ENCODE assay signal across 8 cellular contexts in genomic region chr4:89324671-89325070, GRCh38. TPM values are rescaled to one million over a fixed set of nuclear protein-coding genes. Genes with fewer than 3 reads are reported as not detected.
DNase-seq lines count a peak whose midpoint lies in the region; ATAC-seq, FAIRE-seq and TF ChIP-seq lines count a peak whose summit lies in the region.

No MANE protein-coding gene starts in this region.

- H3K4me1 ChIP-seq in smooth muscle cell (ENCODE audit: low read depth) = no peaks in the 10 kb centered on the region
- H3K4me1 ChIP-seq in thyroid gland = no peaks in the 10 kb centered on the region
- no peaks in the 10 kb centered on the region for H3K4me1 ChIP-seq in A673 (ENCODE audit: insufficient read depth, low read length, poor library complexity, severe bottlenecking)

- DNase-seq in A172 (ENCODE audit: low spot score) = peak; percentile 14
- no peak for DNase-seq in GM19239 (ENCODE audit: insufficient read length, low spot score)
- no peak for DNase-seq in activated naive CD8-positive, alpha-beta T cell treated with anti-CD3 and anti-CD28 coated beads, Interleukin-2, amount 50 U/mL, for 24 hours
- no peak for DNase-seq in smooth muscle cell (lab: John Stamatoyannopoulos, UW; ENCODE audit: unreplicated experiment)
- no peak for DNase-seq in thyroid gland
- no peak for DNase-seq in A673 (ENCODE audit: low spot score)
- DNase-seq in activated CD4-positive, alpha-beta T cell treated with anti-CD3 and anti-CD28 coated beads for 4 hours = no peak

- H3K27me3 Mint-ChIP-seq in activated naive CD8-positive, alpha-beta T cell treated with anti-CD3 and anti-CD28 coated beads, Interleukin-2, amount 50 U/mL, for 24 hours = no peaks in the 10 kb centered on the region

- H3K36me3 ChIP-seq in smooth muscle cell (ENCODE audit: low read depth) (no peaks in the 10 kb centered on the region), thyroid gland (no peaks in the 10 kb centered on the region), A673 (ENCODE audit: insufficient read depth, low read length, poor library complexity, severe bottlenecking) (no peaks in the 10 kb centered on the region)

- ATAC-seq in HG03280 (IDR thresholded peaks at IDR 0.05; ENCODE audit: unreplicated experiment) = peak; percentile 84
- peak; percentile 93 for ATAC-seq in activated naive CD8-positive, alpha-beta T cell treated with anti-CD3 and anti-CD28 coated beads, Interleukin-2, amount 50 U/mL, for 24 hours

- H2AFZ ChIP-seq in smooth muscle cell (ENCODE audit: low read depth) = peak overlapping the region; percentile 66

- H3K9me3 ChIP-seq in smooth muscle cell (replicated peaks; ENCODE audit: low read depth) (no peaks in the 10 kb centered on the region), thyroid gland (no peaks in the 10 kb centered on the region), A673 (ENCODE audit: low read depth, low read length, poor library complexity, severe bottlenecking) (no peaks in the 10 kb centered on the region)

- H3K4me2 ChIP-seq in smooth muscle cell = peak overlapping the region; percentile 39

- intact Hi-C loops in thyroid gland (cut with DNase I) = no loop called here
- intact Hi-C loops in A673 (cut with micrococcal nuclease; ENCODE audit: unreplicated experiment) = no loop called here

- H3K27me3 ChIP-seq in smooth muscle cell (ENCODE audit: low read depth) (no peaks in the 10 kb centered on the region), thyroid gland (no peaks in the 10 kb centered on the region), A673 (replicated peaks; ENCODE audit: insufficient read depth, low read depth, low read length, poor library complexity) (no peaks in the 10 kb centered on the region)

- H3K4me3 Mint-ChIP-seq in activated naive CD8-positive, alpha-beta T cell treated with anti-CD3 and anti-CD28 coated beads, Interleukin-2, amount 50 U/mL, for 24 hours = no peak overlapping the region

- no peaks in the 10 kb centered on the region for H3K9me3 Mint-ChIP-seq in activated naive CD8-positive, alpha-beta T cell treated with anti-CD3 and anti-CD28 coated beads, Interleukin-2, amount 50 U/mL, for 24 hours

- H3K36me3 Mint-ChIP-seq in activated naive CD8-positive, alpha-beta T cell treated with anti-CD3 and anti-CD28 coated beads, Interleukin-2, amount 50 U/mL, for 24 hours (ENCODE audit: low read depth) = no peaks in the 10 kb centered on the region

- H3F3A ChIP-seq in smooth muscle cell (ENCODE audit: low read depth) = no peaks in the 10 kb centered on the region

- 57% methylated on average over 2 of the region's 2 CpGs for WGBS in smooth muscle cell (ENCODE audit: low lambda C conversion rate)
- 49 to 69% methylated on average over 2 of the region's 2 CpGs for WGBS in thyroid gland, 2 donors

- no peaks in the 10 kb centered on the region for H4K20me1 ChIP-seq in smooth muscle cell (ENCODE audit: low read depth)

- peak; percentile 60 for FAIRE-seq in GM19239 (lab: Jason Lieb, UNC)

- H3K4me1 Mint-ChIP-seq in activated naive CD8-positive, alpha-beta T cell treated with anti-CD3 and anti-CD28 coated beads, Interleukin-2, amount 50 U/mL, for 24 hours = peaks cover 15% of the 10 kb centered on the region

- no TSS peak for BruUV-seq in A673 (replicated peaks; lab: Mats Ljungman, UMichigan)

- CTCF ChIA-PET in A673 (lab: Charles Lee) = no interaction called here

- H3K9ac ChIP-seq in smooth muscle cell (ENCODE audit: low read depth) = no peak overlapping the region

- no peaks in the 10 kb centered on the region for H3K79me2 ChIP-seq in smooth muscle cell (ENCODE audit: low read depth)

- H3K27ac Mint-ChIP-seq in activated naive CD8-positive, alpha-beta T cell treated with anti-CD3 and anti-CD28 coated beads, Interleukin-2, amount 50 U/mL, for 24 hours = peak overlapping the region; percentile 59

- H3K27ac ChIP-seq in smooth muscle cell (ENCODE audit: low read depth) (peak overlapping the region; percentile 56), thyroid gland (no peak overlapping the region), A673 (ENCODE audit: low read depth, low read length, poor library complexity, severe bottlenecking) (no peak overlapping the region)

- H3K4me3 ChIP-seq in smooth muscle cell (no peak overlapping the region), thyroid gland (replicated peaks in 1 of 3) (no peak overlapping the region), A673 (ENCODE audit: low read depth, low read length, poor library complexity, severe bottlenecking) (no peak overlapping the region)

- no peak for TF ChIP-seq CTCF in smooth muscle cell (IDR thresholded peaks at IDR 0.05; ENCODE audit: borderline replicate concordance, insufficient read depth, poor library complexity, severe bottlenecking)
- no peak for TF ChIP-seq CTCF in thyroid gland (IDR thresholded peaks at IDR 0.05)
- no peak for TF ChIP-seq CTCF in A673 (conservative IDR thresholded peaks at IDR 0.05; ENCODE audit: low read depth, low read length)

- TF ChIP-seq POLR2A in thyroid gland (IDR thresholded peaks at IDR 0.05) = no peak

- POLR2A ChIA-PET in A673 (lab: Charles Lee; ENCODE audit: low non-redundant PET) = no interaction called here

RNA-seq across cellular contexts. Expression of gene GPRIN3, which starts 17.1 kb away (rescaled TPM):
- total RNA-seq in A172 (2014; rRNA removed; shearing (Covaris generic)) = 0.41 and 0.79 TPM in 2 replicates
- 1.8 and 3.0 TPM in 2 replicates for total RNA-seq in smooth muscle cell
- 0.25 and 0.47 TPM in 2 replicates for polyA plus RNA-seq in smooth muscle cell
- 1 to 10 TPM; 1.2 to 7.5 (median 4.0) TPM for total RNA-seq in thyroid gland
- not detected in 2 replicates for total RNA-seq in A673 (2021)
